In genomic region chr4:52991452-52991851, GRCh38 we compare ENCODE assay signal across 26 cellular contexts.
"Had no signal": no experiment of that assay in that cellular context is flagged by ENCODE, and none has a peak within 500 bp of the region (broad histone marks: within the 10 kb centered on the region; RNA-seq: fewer than 3 reads in every experiment).

No MANE protein-coding gene starts in this region.

- H3K27me3 ChIP-seq: ascending aorta, body of pancreas, Peyer's patch had no signal

- H3K9me3 ChIP-seq: ascending aorta, body of pancreas, Peyer's patch had no signal

- H3K36me3 ChIP-seq: ascending aorta, Peyer's patch had no signal

- H3K4me1 Mint-ChIP-seq: activated CD4-positive, alpha-beta T cell treated with anti-CD3 and anti-CD28 coated beads, Interleukin-2, amount 10 ng/mL, durations not matched to agents 24 days and 14 days; activated CD8-positive, alpha-beta memory T cell treated with anti-CD3 and anti-CD28 coated beads, Interleukin-2, amount 10 ng/mL, durations not matched to agents 7 days and 5 days; activated naive CD8-positive, alpha-beta T cell treated with anti-CD3 and anti-CD28 coated beads, Interleukin-2, amount 50 U/mL, for 24 hours; central memory CD8-positive, alpha-beta T cell had no signal

- H3K27me3 Mint-ChIP-seq: activated CD4-positive, alpha-beta T cell treated with anti-CD3 and anti-CD28 coated beads, Interleukin-2, amount 10 ng/mL, durations not matched to agents 24 days and 14 days; activated CD8-positive, alpha-beta memory T cell treated with anti-CD3 and anti-CD28 coated beads, Interleukin-2, amount 10 ng/mL, durations not matched to agents 7 days and 5 days; activated naive CD8-positive, alpha-beta T cell treated with anti-CD3 and anti-CD28 coated beads, Interleukin-2, amount 50 U/mL, for 24 hours; activated T-cell treated with anti-CD3 and anti-CD28 coated beads, Interleukin-2, amount 50 U/mL, for 24 hours; central memory CD8-positive, alpha-beta T cell had no signal

- H3K27ac ChIP-seq: ascending aorta, body of pancreas, Peyer's patch, RWPE1 had no signal

- H3K4me3 Mint-ChIP-seq: activated CD4-positive, alpha-beta T cell treated with anti-CD3 and anti-CD28 coated beads, Interleukin-2, amount 10 ng/mL, durations not matched to agents 24 days and 14 days; activated CD8-positive, alpha-beta memory T cell treated with anti-CD3 and anti-CD28 coated beads, Interleukin-2, amount 10 ng/mL, durations not matched to agents 7 days and 5 days; activated naive CD8-positive, alpha-beta T cell treated with anti-CD3 and anti-CD28 coated beads, Interleukin-2, amount 50 U/mL, for 24 hours; activated T-cell treated with anti-CD3 and anti-CD28 coated beads, Interleukin-2, amount 50 U/mL, for 24 hours; activated T-helper 1 cell treated with anti-CD3 and anti-CD28 coated beads, Interleukin-12 subunit alpha, Interleukin-12 subunit beta, Interleukin-2, Interleukin-4 antibody, amounts not matched to agents 30 ng/mL and 10 ng/mL and 1 ng/mL, durations not matched to agents 14 hours and 24 hours and 36 hours; central memory CD8-positive, alpha-beta T cell had no signal

- H3K4me3 ChIP-seq: ascending aorta, body of pancreas, Peyer's patch had no signal

- ATAC-seq: activated CD4-positive, CD25-positive, alpha-beta regulatory T cell treated with anti-CD3 and anti-CD28 coated beads, Interleukin-2, amount 50 U/mL, for 24 hours; activated CD8-positive, alpha-beta memory T cell treated with anti-CD3 and anti-CD28 coated beads, Interleukin-2, amount 10 ng/mL, durations not matched to agents 7 days and 5 days; activated naive CD4-positive, alpha-beta T cell treated with anti-CD3 and anti-CD28 coated beads, Interleukin-2, amount 50 U/mL, for 72 hours; activated naive CD8-positive, alpha-beta T cell treated with anti-CD3 and anti-CD28 coated beads, Interleukin-2, amount 50 U/mL, for 24 hours; body of pancreas had no signal

- DNase-seq: activated CD4-positive, alpha-beta T cell treated with anti-CD3 and anti-CD28 coated beads, Interleukin-2, amount 10 ng/mL, durations not matched to agents 24 days and 14 days; activated CD4-positive, alpha-beta T cell treated with anti-CD3 and anti-CD28 coated beads, Interleukin-2, amount 50 U/mL, for 48 hours; activated CD8-positive, alpha-beta memory T cell treated with anti-CD3 and anti-CD28 coated beads, Interleukin-2, amount 10 ng/mL, durations not matched to agents 7 days and 5 days; activated effector memory CD4-positive, alpha-beta T cell treated with anti-CD3 and anti-CD28 coated beads, Interleukin-2, amount 50 U/mL, for 16 hours; activated naive CD4-positive, alpha-beta T cell treated with Interleukin-2 at 50 U/mL for 16 hours; activated naive CD8-positive, alpha-beta T cell treated with anti-CD3 and anti-CD28 coated beads, Interleukin-2, amount 50 U/mL, for 24 hours; activated T-cell treated with anti-CD3 and anti-CD28 coated beads, Interleukin-2, amount 50 U/mL, for 24 hours; amniotic stem cell; body of pancreas; MM.1S; NCI-H1105; NCI-H1436 treated with DMSO at 0.1 percent for 48 hours; NCI-H187; NCI-H2081; NCI-H510A treated with DMSO at 0.1 percent for 48 hours; OCI-M1; Peyer's patch; Right ventricle myocardium superior; T-helper 2 cell; T1000 had no signal

- H3K36me3 Mint-ChIP-seq: activated CD8-positive, alpha-beta memory T cell treated with anti-CD3 and anti-CD28 coated beads, Interleukin-2, amount 10 ng/mL, durations not matched to agents 7 days and 5 days had no signal

- H3K4me1 ChIP-seq: Peyer's patch had no signal

- H3K9me3 Mint-ChIP-seq: activated CD4-positive, alpha-beta T cell treated with anti-CD3 and anti-CD28 coated beads, Interleukin-2, amount 10 ng/mL, durations not matched to agents 24 days and 14 days; activated naive CD4-positive, alpha-beta T cell treated with anti-CD3 and anti-CD28 coated beads, Interleukin-2, amount 50 U/mL, for 72 hours; activated naive CD8-positive, alpha-beta T cell treated with anti-CD3 and anti-CD28 coated beads, Interleukin-2, amount 50 U/mL, for 24 hours; activated T-helper 1 cell treated with anti-CD3 and anti-CD28 coated beads, Interleukin-12 subunit alpha, Interleukin-12 subunit beta, Interleukin-2, Interleukin-4 antibody, amounts not matched to agents 30 ng/mL and 10 ng/mL and 1 ng/mL, durations not matched to agents 14 hours and 24 hours and 36 hours; central memory CD8-positive, alpha-beta T cell had no signal

- H3K27ac Mint-ChIP-seq: activated CD4-positive, alpha-beta T cell treated with anti-CD3 and anti-CD28 coated beads, Interleukin-2, amount 10 ng/mL, durations not matched to agents 24 days and 14 days; activated CD8-positive, alpha-beta memory T cell treated with anti-CD3 and anti-CD28 coated beads, Interleukin-2, amount 10 ng/mL, durations not matched to agents 7 days and 5 days; activated naive CD4-positive, alpha-beta T cell treated with anti-CD3 and anti-CD28 coated beads, Interleukin-2, amount 50 U/mL, for 72 hours; activated naive CD8-positive, alpha-beta T cell treated with anti-CD3 and anti-CD28 coated beads, Interleukin-2, amount 50 U/mL, for 24 hours; activated T-cell treated with anti-CD3 and anti-CD28 coated beads, Interleukin-2, amount 50 U/mL, for 24 hours; activated T-helper 1 cell treated with anti-CD3 and anti-CD28 coated beads, Interleukin-12 subunit alpha, Interleukin-12 subunit beta, Interleukin-2, Interleukin-4 antibody, amounts not matched to agents 30 ng/mL and 10 ng/mL and 1 ng/mL, durations not matched to agents 14 hours and 24 hours and 36 hours had no signal
